19 cellular contexts compared by ENCODE assay signal in genomic region chr18:9038277-9038871, GRCh38.
DNase-seq lines count a peak whose midpoint lies in the region; FAIRE-seq and TF ChIP-seq lines count a peak whose summit lies in the region.
"Had no signal": no experiment of that assay in that cellular context is flagged by ENCODE, and none has a peak within 500 bp of the region (broad histone marks: within the 10 kb centered on the region; RNA-seq: fewer than 3 reads in every experiment).

No MANE protein-coding gene starts in this region.

- H2AFZ ChIP-seq in keratinocyte (ENCODE audit: control insufficient read depth, low read length): peak overlapping the region; percentile 86

- FAIRE-seq in keratinocyte (lab: Jason Lieb, UNC): no peak
- FAIRE-seq: HTR-8/SVneo had no signal

- peaks cover 12% of the 10 kb centered on the region for H3K4me1 ChIP-seq in keratinocyte (ENCODE audit: control insufficient read depth, extremely low read depth, insufficient read depth, low read length)
- H3K4me1 ChIP-seq: ascending aorta, lower lobe of right lung, sigmoid colon had no signal

- dilution Hi-C loops in keratinocyte (cut with MboI; ENCODE audit: extremely low pct_ligation_motif_present, low sequenced_read_pairs): no loop called here

- H3K27me3 ChIP-seq in keratinocyte (ENCODE audit: control insufficient read depth, extremely low read depth, insufficient read depth, low read length): no peaks in the 10 kb centered on the region
- H3K27me3 ChIP-seq: ascending aorta, sigmoid colon, suprapubic skin had no signal

- H3K9me1 ChIP-seq in keratinocyte (ENCODE audit: control insufficient read depth, extremely low read depth, insufficient read depth, low read length): no peaks in the 10 kb centered on the region

- no peaks in the 10 kb centered on the region for H3K79me2 ChIP-seq in keratinocyte (ENCODE audit: control insufficient read depth, insufficient read depth, low read length)

- H3K4me2 ChIP-seq in keratinocyte (ENCODE audit: control insufficient read depth, extremely low read depth, insufficient read depth, low read depth, low read length): peak overlapping the region; percentile 60

- H3K9ac ChIP-seq in keratinocyte (ENCODE audit: control insufficient read depth, extremely low read depth, insufficient read depth, low read length): no peak overlapping the region

- H3K27ac ChIP-seq in keratinocyte (ENCODE audit: control insufficient read depth, insufficient read depth, low read length): peak overlapping the region; percentile 4
- H3K27ac ChIP-seq: ascending aorta, lower lobe of right lung, sigmoid colon, suprapubic skin had no signal

- H3K36me3 Mint-ChIP-seq in chondrocyte (ENCODE audit: low read depth) (no peaks in the 10 kb centered on the region), type B pancreatic cell (no peaks in the 10 kb centered on the region)
- H3K36me3 Mint-ChIP-seq: activated CD8-positive, alpha-beta memory T cell treated with anti-CD3 and anti-CD28 coated beads, Interleukin-2, amount 10 ng/mL, durations not matched to agents 7 days and 5 days; CD4-positive, CD25-positive, alpha-beta regulatory T cell had no signal

- DNase-seq in HT1080 (ENCODE audit: low read depth) (peak; percentile 24), chondrocyte (ENCODE audit: low spot score) (no peak), keratinocyte (ENCODE audit: low read depth, low spot score) (no peak), type B pancreatic cell (ENCODE audit: extremely low spot score, unreplicated experiment) (no peak), NCI-H510A treated with DMSO at 0.1 percent for 48 hours (lab: John Stamatoyannopoulos, UW) (no peak), NCI-H1694 treated with DMSO at 0.1 percent for 48 hours (lab: John Stamatoyannopoulos, UW) (no peak), HK-2 (ENCODE audit: unreplicated experiment) (no peak)
- DNase-seq: activated CD4-positive, CD25-positive, alpha-beta regulatory T cell; activated CD8-positive, alpha-beta memory T cell treated with anti-CD3 and anti-CD28 coated beads, Interleukin-2, amount 10 ng/mL, durations not matched to agents 7 days and 5 days; activated gamma-delta T cell treated with Interleukin-2 at 50 U/mL for 16 hours; CD4-positive, CD25-positive, alpha-beta regulatory T cell; DND-41; foreskin melanocyte; lower lobe of right lung; sigmoid colon; T-helper 17 cell had no signal

- H3K9me3 ChIP-seq in keratinocyte (ENCODE audit: control insufficient read depth, low read depth, low read length): no peaks in the 10 kb centered on the region
- H3K9me3 ChIP-seq: ascending aorta, lower lobe of right lung, sigmoid colon, suprapubic skin had no signal

- no peaks in the 10 kb centered on the region for H3K9me3 Mint-ChIP-seq in chondrocyte (ENCODE audit: low read depth)
- H3K9me3 Mint-ChIP-seq in type B pancreatic cell: no peaks in the 10 kb centered on the region
- H3K9me3 Mint-ChIP-seq: CD4-positive, CD25-positive, alpha-beta regulatory T cell had no signal

- no peaks in the 10 kb centered on the region for H3K36me3 ChIP-seq in keratinocyte (ENCODE audit: control insufficient read depth in 2 of 2, extremely low read depth in 1 of 2, insufficient read depth in 2 of 2, low read length in 2 of 2)
- H3K36me3 ChIP-seq: ascending aorta, lower lobe of right lung, sigmoid colon, suprapubic skin had no signal

- H3K27ac Mint-ChIP-seq in chondrocyte (ENCODE audit: unreplicated experiment) (peak overlapping the region; percentile 27), type B pancreatic cell (peak overlapping the region; percentile 95)
- H3K27ac Mint-ChIP-seq: activated CD8-positive, alpha-beta memory T cell treated with anti-CD3 and anti-CD28 coated beads, Interleukin-2, amount 10 ng/mL, durations not matched to agents 7 days and 5 days; CD4-positive, CD25-positive, alpha-beta regulatory T cell; T-helper 17 cell had no signal

- H3K27me3 Mint-ChIP-seq in chondrocyte (ENCODE audit: low read depth) (no peaks in the 10 kb centered on the region), type B pancreatic cell (no peaks in the 10 kb centered on the region)
- H3K27me3 Mint-ChIP-seq: activated CD8-positive, alpha-beta memory T cell treated with anti-CD3 and anti-CD28 coated beads, Interleukin-2, amount 10 ng/mL, durations not matched to agents 7 days and 5 days; T-helper 17 cell had no signal

- TF ChIP-seq CTCF in chondrocyte (IDR thresholded peaks at IDR 0.05): no peak
- no peak for TF ChIP-seq CTCF in keratinocyte (optimal IDR thresholded peaks at IDR 0.05 in 1 of 3, IDR thresholded peaks at IDR 0.05 in 1 of 3, conservative IDR thresholded peaks at IDR 0.05 in 1 of 3; ENCODE audit: extremely low read depth in 1 of 3, insufficient read depth in 2 of 3, low read length in 3 of 3)
- TF ChIP-seq CTCF in type B pancreatic cell (conservative IDR thresholded peaks at IDR 0.05): no peak

- H3K4me3 Mint-ChIP-seq in chondrocyte (ENCODE audit: unreplicated experiment) (no peak overlapping the region), type B pancreatic cell (peak overlapping the region; percentile 56)
- H3K4me3 Mint-ChIP-seq: activated CD8-positive, alpha-beta memory T cell treated with anti-CD3 and anti-CD28 coated beads, Interleukin-2, amount 10 ng/mL, durations not matched to agents 7 days and 5 days; CD4-positive, CD25-positive, alpha-beta regulatory T cell; T-helper 17 cell had no signal

- peaks cover 6% of the 10 kb centered on the region for H3K4me1 Mint-ChIP-seq in chondrocyte (ENCODE audit: low read depth)
- H3K4me1 Mint-ChIP-seq in type B pancreatic cell (ENCODE audit: unreplicated experiment): peaks cover 20% of the 10 kb centered on the region
- H3K4me1 Mint-ChIP-seq: CD4-positive, CD25-positive, alpha-beta regulatory T cell; T-helper 17 cell had no signal

- peak overlapping the region in 1 of 3 experiments; percentile 25 for H3K4me3 ChIP-seq in keratinocyte (ENCODE audit: control insufficient read depth in 2 of 3, extremely low read depth in 1 of 3, insufficient read depth in 2 of 3, low read depth in 1 of 3, low read length in 3 of 3)
- H3K4me3 ChIP-seq: ascending aorta, lower lobe of right lung, sigmoid colon, suprapubic skin had no signal

- no peaks in the 10 kb centered on the region for H4K20me1 ChIP-seq in keratinocyte (ENCODE audit: control insufficient read depth, extremely low read depth, insufficient read depth, low read length)
